ENCODE assay signal across 8 cellular contexts in the genomic region with DNA sequence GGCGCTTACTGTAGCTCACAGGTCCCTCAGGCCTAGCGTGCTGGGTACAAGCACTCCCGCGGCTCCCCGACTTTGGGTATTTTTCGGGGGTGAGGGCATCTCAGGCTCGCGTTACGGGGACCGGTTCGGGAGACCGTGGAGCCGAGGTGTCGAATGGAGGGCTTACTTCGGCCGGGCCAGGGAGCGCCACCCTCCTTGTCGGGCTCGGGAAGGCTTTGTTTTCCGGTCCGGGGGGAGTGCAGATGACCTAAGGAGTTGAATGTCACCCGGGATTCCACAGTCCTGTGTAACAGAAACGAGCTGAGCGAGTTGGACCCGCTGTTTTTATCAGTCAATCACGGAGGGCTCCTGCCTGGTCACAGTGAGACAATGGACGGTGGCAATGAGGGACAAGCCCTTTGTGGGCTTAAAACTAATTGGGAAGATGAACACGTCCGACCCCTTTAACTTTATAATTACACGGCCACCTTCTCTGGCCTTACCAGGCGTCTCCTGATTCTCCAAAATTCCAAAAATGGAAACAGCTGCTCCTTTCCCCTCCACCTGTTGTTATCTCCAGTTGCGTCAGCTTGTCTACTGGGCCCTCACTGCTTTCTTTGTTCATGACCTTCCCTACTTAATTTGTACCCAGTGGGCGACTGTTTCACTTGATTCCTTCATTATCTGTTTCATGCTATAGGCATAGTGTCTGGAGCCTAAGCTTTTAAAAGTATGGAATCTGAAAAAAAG. TPM values are rescaled to one million over a fixed set of nuclear protein-coding genes. Genes with fewer than 3 reads are reported as not detected.
DNase-seq lines count a peak whose midpoint lies in the region; ATAC-seq and TF ChIP-seq lines count a peak whose summit lies in the region.

No MANE protein-coding gene starts in this region.

- H3K4me1 Mint-ChIP-seq in activated naive CD4-positive, alpha-beta T cell treated with anti-CD3 and anti-CD28 coated beads, Interleukin-2, amount 10 ng/mL, durations not matched to agents 7 days and 5 days = peaks cover 5% of the 10 kb centered on the region

- peak overlapping the region; percentile 99 for H3K9ac ChIP-seq in mesenchymal stem cell (ENCODE audit: low read length)

- 32% methylated on average over 32 of the region's 33 CpGs for WGBS in mesenchymal stem cell

- H3K18ac ChIP-seq in mesenchymal stem cell (ENCODE audit: low read depth in 1 of 2, low read length in 2 of 2) = peak overlapping the region; percentile 41 to 73

- H3K27me3 ChIP-seq in mesenchymal stem cell (ENCODE audit: control insufficient read depth in 1 of 2, insufficient read depth in 1 of 2, low read length in 2 of 2) (peaks cover 10 to 15% of the 10 kb centered on the region in 2 experiments), vagina (no peaks in the 10 kb centered on the region)

- H3K4me2 ChIP-seq in mesenchymal stem cell (ENCODE audit: low read length, poor library complexity, severe bottlenecking) = peak overlapping the region; percentile 61

- H3K14ac ChIP-seq in mesenchymal stem cell (ENCODE audit: low read length in 2 of 2) = no peak overlapping the region

- H3K4me3 Mint-ChIP-seq in activated naive CD4-positive, alpha-beta T cell treated with anti-CD3 and anti-CD28 coated beads, Interleukin-2, amount 10 ng/mL, durations not matched to agents 7 days and 5 days = peak overlapping the region; percentile 78

- H2AK5ac ChIP-seq in mesenchymal stem cell (ENCODE audit: low read length, severe bottlenecking) = peak overlapping the region; percentile 61

- no peaks in the 10 kb centered on the region for H3K9me3 ChIP-seq in mesenchymal stem cell (ENCODE audit: control insufficient read depth, low read length)
- no peaks in the 10 kb centered on the region for H3K9me3 ChIP-seq in vagina

- peak overlapping the region; percentile 44 for H2BK15ac ChIP-seq in mesenchymal stem cell (ENCODE audit: low read depth, poor library complexity, severe bottlenecking)

- no peaks in the 10 kb centered on the region for H3K36me3 Mint-ChIP-seq in activated naive CD4-positive, alpha-beta T cell treated with anti-CD3 and anti-CD28 coated beads, Interleukin-2, amount 10 ng/mL, durations not matched to agents 7 days and 5 days

- H3K9me3 Mint-ChIP-seq in activated naive CD4-positive, alpha-beta T cell treated with anti-CD3 and anti-CD28 coated beads, Interleukin-2, amount 10 ng/mL, durations not matched to agents 7 days and 5 days = no peaks in the 10 kb centered on the region

- no peak overlapping the region for H2BK5ac ChIP-seq in mesenchymal stem cell (ENCODE audit: low read depth, low read length, poor library complexity, severe bottlenecking)

- H3K36me3 ChIP-seq in mesenchymal stem cell (ENCODE audit: control insufficient read depth in 1 of 2, insufficient read depth in 2 of 2, low read depth in 1 of 2, low read length in 2 of 2) (peaks cover 0 to 8% of the 10 kb centered on the region in 2 experiments), vagina (no peaks in the 10 kb centered on the region)

- ATAC-seq in HG03025 (IDR thresholded peaks at IDR 0.05; ENCODE audit: low FRiP score, unreplicated experiment) = no peak

- H3K4me3 ChIP-seq in cardiac fibroblast (replicated peaks in 1 of 2; ENCODE audit: low read depth in 2 of 2, low read length in 2 of 2) (peak overlapping the region; percentile 75 to 80), mesenchymal stem cell (ENCODE audit: insufficient read depth in 1 of 2, low read depth in 1 of 2, low read length in 2 of 2) (peak overlapping the region; percentile 42 to 97), vagina (peak overlapping the region; percentile 79 to 80)

- H3K27ac ChIP-seq in mesenchymal stem cell (ENCODE audit: low read length, poor library complexity, severe bottlenecking) = no peak overlapping the region
- H3K27ac ChIP-seq in vagina = peak overlapping the region; percentile 89

- no peak for DNase-seq in activated naive CD4-positive, alpha-beta T cell treated with anti-CD3 and anti-CD28 coated beads, Interleukin-2, amount 10 ng/mL, durations not matched to agents 7 days and 5 days
- DNase-seq in activated naive CD4-positive, alpha-beta T cell (lab: John Stamatoyannopoulos, UW) = no peak
- DNase-seq in cardiac fibroblast (ENCODE audit: low read depth in 2 of 2) (no peak), mesenchymal stem cell (no peak), vagina (ENCODE audit: extremely low spot score in 2 of 2) (no peak), mucosa of gallbladder (ENCODE audit: low spot score) (no peak), ureter (ENCODE audit: low spot score) (no peak)

- H3K79me1 ChIP-seq in mesenchymal stem cell (replicated peaks; ENCODE audit: low read length, poor library complexity, severe bottlenecking) = no peaks in the 10 kb centered on the region

- H3K27ac Mint-ChIP-seq in activated naive CD4-positive, alpha-beta T cell treated with anti-CD3 and anti-CD28 coated beads, Interleukin-2, amount 10 ng/mL, durations not matched to agents 7 days and 5 days = no peak overlapping the region

- H4K91ac ChIP-seq in mesenchymal stem cell (ENCODE audit: low read length) = peak overlapping the region; percentile 82

- peaks cover 10% of the 10 kb centered on the region for H3K4me1 ChIP-seq in mesenchymal stem cell (ENCODE audit: control insufficient read depth, insufficient read depth, low read depth, low read length)
- peaks cover 13% of the 10 kb centered on the region for H3K4me1 ChIP-seq in vagina

- CTCF ChIA-PET in activated naive CD4-positive, alpha-beta T cell treated with anti-CD3 and anti-CD28 coated beads, Interleukin-2, amount 10 ng/mL, durations not matched to agents 7 days and 5 days (lab: Charles Lee) = interaction anchor here (0.7 to 1.7 kb wide), 4 partner anchors 9 to 56 kb away, joined by 4 to 8 read pairs (median 4); no protein-coding TSS in a partner anchor

- H3K23ac ChIP-seq in mesenchymal stem cell (ENCODE audit: low read length in 2 of 2) = peak overlapping the region in 1 of 2 experiments; percentile 9

- H3K4ac ChIP-seq in mesenchymal stem cell (ENCODE audit: low read depth in 1 of 2, low read length in 2 of 2) = peak overlapping the region; percentile 44 to 60

- peak overlapping the region; percentile 55 for H2AFZ ChIP-seq in mesenchymal stem cell (ENCODE audit: low read depth, low read length)

- H2BK120ac ChIP-seq in mesenchymal stem cell (ENCODE audit: low read depth, low read length) = no peak overlapping the region

- H4K8ac ChIP-seq in mesenchymal stem cell (ENCODE audit: low read length) = peak overlapping the region; percentile 92

- H3K27me3 Mint-ChIP-seq in activated naive CD4-positive, alpha-beta T cell treated with anti-CD3 and anti-CD28 coated beads, Interleukin-2, amount 10 ng/mL, durations not matched to agents 7 days and 5 days = peaks cover 31% of the 10 kb centered on the region

- TF ChIP-seq POLR2A in vagina (IDR thresholded peaks at IDR 0.05) = no peak

- intact Hi-C loops in vagina (cut with DNase I) = loop anchor here (5.0 kb wide), 2 partner anchors 55 to 160 kb away; no protein-coding TSS in a partner anchor

- peak overlapping the region; percentile 38 to 48 for H2BK12ac ChIP-seq in mesenchymal stem cell (ENCODE audit: low read length in 2 of 2)

- no peak for TF ChIP-seq CTCF in cardiac fibroblast (IDR thresholded peaks at IDR 0.05; ENCODE audit: low read depth, low read length)
- no peak for TF ChIP-seq CTCF in vagina (IDR thresholded peaks at IDR 0.05)

RNA-seq across cellular contexts. Expression of a gene that starts 0.9 kb away (rescaled TPM):
- polyA plus RNA-seq in mesenchymal stem cell (2013, experiment 1 of 2) = 1.7 TPM
- polyA plus RNA-seq in mesenchymal stem cell (2013, experiment 2 of 2) = 1.8 TPM
- 5.6 TPM for total RNA-seq in vagina
- total RNA-seq in mucosa of gallbladder = 7.2 TPM
- total RNA-seq in ureter = 8.0 TPM
